Comparison of ENCODE assay signal across 8 cellular contexts in the genomic region with DNA sequence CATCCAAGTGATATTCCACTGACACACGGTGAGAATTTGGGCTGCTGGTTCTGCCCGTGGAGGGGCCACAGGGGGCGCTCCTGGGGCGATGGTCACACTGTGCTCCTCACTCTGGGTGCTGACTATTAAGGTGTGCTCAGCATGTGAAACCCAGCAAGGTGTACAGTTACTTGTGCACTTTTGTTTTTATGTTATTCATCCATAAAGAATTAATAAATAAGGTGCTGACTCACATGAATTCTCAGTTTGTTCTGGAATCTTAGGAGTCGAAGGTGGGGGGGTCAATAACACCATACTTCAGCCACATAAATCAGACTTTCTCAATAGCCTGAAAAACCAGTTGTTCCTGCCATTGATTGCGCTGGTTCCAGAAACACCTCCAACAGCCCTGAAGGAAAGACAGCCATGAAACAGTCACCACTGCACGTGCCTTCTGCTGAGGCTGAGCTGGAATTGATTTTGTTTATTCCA.
A peak's percentile ranks its signal among the peaks of the same experiment; 100 is the strongest.
DNase-seq lines count a peak whose midpoint lies in the region.

No MANE protein-coding gene starts in this region.

- H3K27me3 ChIP-seq in rectal smooth muscle tissue (ENCODE audit: control insufficient read depth, insufficient read depth, low read length): no peaks in the 10 kb centered on the region

- no peak overlapping the region for H3K9ac ChIP-seq in rectal smooth muscle tissue (ENCODE audit: low read length)

- H3K4me3 ChIP-seq in rectal smooth muscle tissue (ENCODE audit: low read length): no peak overlapping the region

- DNase-seq in EL (peak; percentile 19), OCI-M1 (lab: John Stamatoyannopoulos, UW) (peak; percentile 19), fibroblast of gingiva (ENCODE audit: low read depth) (peak; percentile 16), COLO829 (ENCODE audit: low spot score) (no peak), D341Med (ENCODE audit: low spot score) (no peak)
- DNase-seq in activated T-cell treated with anti-CD3 and anti-CD28 coated beads, Interleukin-2, amount 50 U/mL, for 48 hours: no peak
- DNase-seq in activated T-cell treated with anti-CD3 and anti-CD28 coated beads, Interleukin-2, amount 50 U/mL, for 1 hour: no peak

- peaks cover 50% of the 10 kb centered on the region for H3K4me1 ChIP-seq in rectal smooth muscle tissue (ENCODE audit: control insufficient read depth, insufficient read depth, low read length)

- peak overlapping the region; percentile 93 for H3K27ac ChIP-seq in rectal smooth muscle tissue (ENCODE audit: low read depth, low read length)

- H3K36me3 ChIP-seq in rectal smooth muscle tissue (ENCODE audit: control insufficient read depth, insufficient read depth, low read length): no peaks in the 10 kb centered on the region

Comparison
In these comparisons a context has a peak if more than half of its experiments do, and no peak if none do; other contexts are left out.
1. DNase-seq: peak in EL (single experiment), OCI-M1 (single experiment) and fibroblast of gingiva (single experiment); none in activated T-cell treated with anti-CD3 and anti-CD28 coated beads, Interleukin-2, amount 50 U/mL, for 48 hours (0 of 2), activated T-cell treated with anti-CD3 and anti-CD28 coated beads, Interleukin-2, amount 50 U/mL, for 1 hour (single experiment), COLO829 (single experiment) and D341Med (single experiment).